ENCODE assay signal across 18 cellular contexts in genomic region chr12:89506050-89506449, GRCh38.
"Had no signal": no experiment of that assay in that cellular context is flagged by ENCODE, and none has a peak within 500 bp of the region (broad histone marks: within the 10 kb centered on the region; RNA-seq: fewer than 3 reads in every experiment).

No MANE protein-coding gene starts in this region.

- H3K9ac ChIP-seq: parathyroid adenoma had no signal

- ATAC-seq: heart right ventricle, natural killer cell, T-helper 17 cell had no signal

- H3K27me3 ChIP-seq: brain microvascular endothelial cell, esophagus muscularis mucosa, heart right ventricle, neutrophil, tibial nerve, vagina had no signal

- H3K27ac ChIP-seq: brain microvascular endothelial cell, coronary artery, esophagus muscularis mucosa, neutrophil, parathyroid adenoma, tibial nerve, vagina, WERI-Rb-1 had no signal

- H3K4me3 Mint-ChIP-seq: natural killer cell, T-helper 17 cell had no signal

- H3K4me1 ChIP-seq: parathyroid adenoma had no signal

- H3K36me3 ChIP-seq: brain microvascular endothelial cell, esophagus muscularis mucosa, heart right ventricle, neutrophil, tibial nerve, vagina, WERI-Rb-1 had no signal

- H3K9me3 Mint-ChIP-seq: natural killer cell had no signal

- H3K4me3 ChIP-seq: coronary artery, esophagus muscularis mucosa, heart right ventricle, tibial nerve, vagina had no signal

- H3K9me3 ChIP-seq: esophagus muscularis mucosa, heart right ventricle, neutrophil, tibial nerve, vagina had no signal

- H3K36me3 Mint-ChIP-seq: natural killer cell had no signal

- H3K27me3 Mint-ChIP-seq: T-helper 17 cell had no signal

- DNase-seq: activated CD4-positive, alpha-beta T cell treated with anti-CD3 and anti-CD28 coated beads for 1 hour; activated T-cell treated with anti-CD3 and anti-CD28 coated beads for 4 hours; anterior cingulate cortex; brain microvascular endothelial cell; central memory CD4-positive, alpha-beta T cell; heart right ventricle; immature natural killer cell; mesenchymal stem cell; natural killer cell; stimulated activated naive CD4-positive, alpha-beta T cell; T-helper 17 cell; WERI-Rb-1 had no signal
